15 cellular contexts compared by ENCODE assay signal in the genomic region with DNA sequence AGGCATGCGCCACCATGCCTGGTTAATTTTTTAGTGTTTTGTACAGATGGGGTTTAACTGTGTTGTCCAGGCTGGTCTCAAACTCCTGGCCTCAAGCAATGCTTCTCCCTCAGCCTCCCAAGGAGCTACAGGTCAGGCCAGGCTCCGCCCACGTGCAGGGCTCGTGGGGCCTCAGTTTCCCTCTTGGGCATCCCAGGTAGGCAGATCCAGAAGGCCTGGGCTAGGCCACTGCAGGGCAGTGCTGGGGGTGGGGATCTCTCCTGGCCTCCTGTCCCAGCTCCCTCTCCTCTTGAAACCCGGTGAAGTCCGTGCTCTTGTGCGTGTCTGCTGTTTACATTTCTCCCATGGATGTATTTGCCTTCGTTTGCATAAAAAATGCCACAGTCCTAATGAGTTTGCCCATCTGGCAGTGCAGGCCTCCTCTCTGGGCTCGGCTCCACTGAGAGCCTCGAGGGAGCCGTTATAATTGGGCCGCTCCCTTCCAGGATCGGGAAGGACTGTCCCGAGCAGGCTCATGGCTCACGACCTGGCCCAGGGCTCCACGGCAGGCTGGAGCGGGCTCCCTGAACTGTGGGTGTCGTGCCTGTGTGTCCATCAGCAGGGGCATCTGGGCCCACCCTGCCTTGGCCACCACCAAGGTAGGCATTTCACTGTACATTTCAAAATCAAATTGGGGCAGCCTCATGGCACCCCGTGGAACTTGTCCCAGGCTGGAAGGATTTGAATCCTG.
"Had no signal": no experiment of that assay in that cellular context is flagged by ENCODE, and none has a peak within 500 bp of the region (broad histone marks: within the 10 kb centered on the region; RNA-seq: fewer than 3 reads in every experiment).

No MANE protein-coding gene starts in this region.

- H3K36me3 ChIP-seq: esophagus muscularis mucosa, right atrium auricular region, upper lobe of left lung had no signal

- H3K4me3 ChIP-seq: esophagus muscularis mucosa, right atrium auricular region, smooth muscle cell, upper lobe of left lung had no signal

- H3K4me1 ChIP-seq: esophagus muscularis mucosa, foreskin keratinocyte, right atrium auricular region, upper lobe of left lung had no signal

- H3K9me3 ChIP-seq: esophagus muscularis mucosa, right atrium auricular region, upper lobe of left lung had no signal

- H3K27me3 ChIP-seq: foreskin keratinocyte, right atrium auricular region, upper lobe of left lung had no signal

- H3K27ac ChIP-seq: esophagus muscularis mucosa, foreskin keratinocyte, right atrium auricular region, upper lobe of left lung had no signal

- H3K4me2 ChIP-seq: smooth muscle cell had no signal

- DNase-seq: activated B cell treated with CpG ODN at 0.5 μM for 24 hours; activated CD4-positive, alpha-beta T cell treated with anti-CD3 and anti-CD28 coated beads, Interleukin-2, amount 10 ng/mL, durations not matched to agents 24 days and 14 days; activated CD8-positive, alpha-beta memory T cell treated with anti-CD3 and anti-CD28 coated beads for 24 hours; activated naive CD4-positive, alpha-beta T cell; activated naive CD8-positive, alpha-beta T cell treated with anti-CD3 and anti-CD28 coated beads, Interleukin-2, amount 10 ng/mL, durations not matched to agents 7 days and 5 days; cortex of kidney; effector CD4-positive, alpha-beta T cell; foreskin keratinocyte; immature natural killer cell; nucleus accumbens; T-helper 2 cell had no signal
